ENCODE assay signal across 6 cellular contexts in genomic region chr6:54249812-54250211, GRCh38. TPM values are rescaled to one million over a fixed set of nuclear protein-coding genes. Genes with fewer than 3 reads are reported as not detected.
"Had no signal": no experiment of that assay in that cellular context is flagged by ENCODE, and none has a peak within 500 bp of the region (broad histone marks: within the 10 kb centered on the region; RNA-seq: fewer than 3 reads in every experiment).

No MANE protein-coding gene starts in this region.

RNA-seq across cellular contexts. Expression of gene TINAG, which starts 58.4 kb away (rescaled TPM):
- total RNA-seq: OCI-LY7, PC-9, Right ventricle myocardium inferior, RPMI7951, SJCRH30, SK-MEL-5 had no signal
